23 cellular contexts compared by ENCODE assay signal in the genomic region with DNA sequence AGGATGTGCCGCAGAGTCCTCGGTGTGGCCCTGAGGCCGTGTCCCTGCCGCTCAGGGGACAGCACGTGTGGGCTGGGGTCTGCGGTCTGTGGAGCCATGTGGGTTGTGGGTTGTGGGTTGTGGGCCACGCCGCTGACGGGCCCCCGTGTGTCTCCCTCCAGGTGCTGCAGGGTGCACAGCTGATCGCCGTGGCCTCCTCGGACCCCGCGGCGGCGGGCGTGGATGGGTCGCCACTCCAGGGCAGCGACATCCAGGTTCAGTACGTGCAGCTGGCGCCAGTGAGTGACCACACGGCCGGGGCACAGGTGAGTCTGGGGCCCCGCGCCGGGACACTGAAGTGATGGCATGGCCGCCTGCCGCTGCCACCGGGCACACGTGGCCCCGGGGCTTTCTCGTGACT.
DNase-seq lines count a peak whose midpoint lies in the region; ATAC-seq and TF ChIP-seq lines count a peak whose summit lies in the region.
"Had no signal": no experiment of that assay in that cellular context is flagged by ENCODE, and none has a peak within 500 bp of the region (broad histone marks: within the 10 kb centered on the region; RNA-seq: fewer than 3 reads in every experiment).

No MANE protein-coding gene starts in this region.

- no peaks in the 10 kb centered on the region for H3K27me3 ChIP-seq in RWPE2 (ENCODE audit: insufficient read depth, poor library complexity, severe bottlenecking)
- H3K27me3 ChIP-seq: SJSA1 had no signal

- H3K4me3 Mint-ChIP-seq in naive B cell, result peak overlapping the region in 1 of 8 donors; percentile 76
- H3K4me3 Mint-ChIP-seq in stimulated activated naive B cell treated with anti-CD40 and anti-IgM and Interleukin-4, amounts not matched to agents 10 μg/mL and 1 μg/mL and 100 μg/mL, for 72 hours, result peak overlapping the region in 1 of 2 donors; percentile 44
- H3K4me3 Mint-ChIP-seq: CD4-positive, alpha-beta memory T cell had no signal

- no peak for TF ChIP-seq CTCF in RWPE2 (IDR thresholded peaks at IDR 0.05; ENCODE audit: poor library complexity, severe bottlenecking)

- peaks cover 0 to 6% of the 10 kb centered on the region in 2 donors for H3K36me3 Mint-ChIP-seq in naive B cell
- peaks cover 45 to 59% of the 10 kb centered on the region in 2 donors for H3K36me3 Mint-ChIP-seq in stimulated activated naive B cell treated with anti-CD40 and anti-IgM and Interleukin-4, amounts not matched to agents 10 μg/mL and 1 μg/mL and 100 μg/mL, for 72 hours

- DNase-seq in left ventricle myocardium superior (peak; percentile 14), Right ventricle myocardium inferior (ENCODE audit: missing footprints) (no peak), RWPE2 (ENCODE audit: low spot score) (peak; percentile 52), naive B cell (no peak), amniotic stem cell (lab: John Stamatoyannopoulos, UW) (no peak)
- DNase-seq in stimulated activated naive B cell treated with anti-CD40 and anti-IgM and Interleukin-4, amounts not matched to agents 10 μg/mL and 1 μg/mL and 100 μg/mL, for 72 hours, result no peak
- DNase-seq in effector CD4-positive, alpha-beta T cell, result no peak
- DNase-seq: 8988T; ACHN; Caco-2; CD4-positive, alpha-beta memory T cell; GOT3; Karpas-422; NCI-H1092 treated with DMSO at 0.1 percent for 48 hours; NCI-H1436; NCI-H187; NCI-H2081 treated with DMSO at 0.1 percent for 48 hours; NCI-H2171; NCI-H226; NCI-H510A; NCI-H748 treated with DMSO at 0.1 percent for 48 hours had no signal

- no peak overlapping the region for H3K4me3 ChIP-seq in RWPE2 (ENCODE audit: severe bottlenecking)
- H3K4me3 ChIP-seq: SJSA1 had no signal

- H3K27ac Mint-ChIP-seq in naive B cell, result peak overlapping the region in 4 of 6 donors; percentile 18 to 99 (median 92)
- peak overlapping the region; percentile 75 for H3K27ac Mint-ChIP-seq in stimulated activated naive B cell treated with anti-CD40 and anti-IgM and Interleukin-4, amounts not matched to agents 10 μg/mL and 1 μg/mL and 100 μg/mL, for 72 hours
- H3K27ac Mint-ChIP-seq: CD4-positive, alpha-beta memory T cell had no signal

- no peaks in the 10 kb centered on the region for H3K4me1 ChIP-seq in RWPE2 (ENCODE audit: insufficient read depth, poor library complexity, severe bottlenecking)
- H3K4me1 ChIP-seq: Caco-2, SJSA1 had no signal

- H3K9me3 ChIP-seq in RWPE2 (ENCODE audit: severe bottlenecking), result no peaks in the 10 kb centered on the region
- H3K9me3 ChIP-seq: Caco-2, SJSA1 had no signal

- H3K27ac ChIP-seq in RWPE2 (ENCODE audit: poor library complexity, severe bottlenecking), result no peak overlapping the region
- H3K27ac ChIP-seq: SJSA1 had no signal

- H3K4me1 Mint-ChIP-seq in naive B cell, result peaks cover 29 to 44% (median 37%) of the 10 kb centered on the region in 3 donors
- peaks cover 36 to 54% of the 10 kb centered on the region in 2 donors for H3K4me1 Mint-ChIP-seq in stimulated activated naive B cell treated with anti-CD40 and anti-IgM and Interleukin-4, amounts not matched to agents 10 μg/mL and 1 μg/mL and 100 μg/mL, for 72 hours
- H3K4me1 Mint-ChIP-seq: CD4-positive, alpha-beta memory T cell had no signal

- H3K9me3 Mint-ChIP-seq in naive B cell, result no peaks in the 10 kb centered on the region
- H3K9me3 Mint-ChIP-seq in stimulated activated naive B cell treated with anti-CD40 and anti-IgM and Interleukin-4, amounts not matched to agents 10 μg/mL and 1 μg/mL and 100 μg/mL, for 72 hours, result peaks cover 0 to 3% of the 10 kb centered on the region in 2 donors
- H3K9me3 Mint-ChIP-seq: CD4-positive, alpha-beta memory T cell had no signal

- intact Hi-C loops in left ventricle myocardium superior (cut with micrococcal nuclease) (no loop called here), Right ventricle myocardium inferior (cut with DNase I) (no loop called here)

- no peaks in the 10 kb centered on the region for H3K36me3 ChIP-seq in RWPE2 (ENCODE audit: low read depth)

- H3K27me3 Mint-ChIP-seq in naive B cell, result no peaks in the 10 kb centered on the region
- H3K27me3 Mint-ChIP-seq in stimulated activated naive B cell treated with anti-CD40 and anti-IgM and Interleukin-4, amounts not matched to agents 10 μg/mL and 1 μg/mL and 100 μg/mL, for 72 hours, result no peaks in the 10 kb centered on the region
- H3K27me3 Mint-ChIP-seq: CD4-positive, alpha-beta memory T cell had no signal

- ATAC-seq in left ventricle myocardium superior, result no peak
- ATAC-seq in Right ventricle myocardium inferior, result no peak
- no peak for ATAC-seq in RWPE2 (ENCODE audit: low read depth)
- no peak for ATAC-seq in naive B cell (ENCODE audit: low read depth in 2 of 2)
- no peak for ATAC-seq in stimulated activated naive B cell treated with anti-CD40 and anti-IgM and Interleukin-4, amounts not matched to agents 10 μg/mL and 1 μg/mL and 100 μg/mL, for 72 hours (replicated peaks)
- no peak for ATAC-seq in GM19467 (IDR thresholded peaks at IDR 0.05; ENCODE audit: unreplicated experiment)

Comparison
In these comparisons a context has a peak if more than half of its experiments do, and no peak if none do; other contexts are left out.
1. DNase-seq: peak in left ventricle myocardium superior (single experiment) and RWPE2 (single experiment); none in Right ventricle myocardium inferior (single experiment), naive B cell (single experiment), stimulated activated naive B cell treated with anti-CD40 and anti-IgM and Interleukin-4, amounts not matched to agents 10 μg/mL and 1 μg/mL and 100 μg/mL, for 72 hours (single experiment), effector CD4-positive, alpha-beta T cell (single experiment) and amniotic stem cell (single experiment).